8 cellular contexts compared by ENCODE assay signal in the genomic region with DNA sequence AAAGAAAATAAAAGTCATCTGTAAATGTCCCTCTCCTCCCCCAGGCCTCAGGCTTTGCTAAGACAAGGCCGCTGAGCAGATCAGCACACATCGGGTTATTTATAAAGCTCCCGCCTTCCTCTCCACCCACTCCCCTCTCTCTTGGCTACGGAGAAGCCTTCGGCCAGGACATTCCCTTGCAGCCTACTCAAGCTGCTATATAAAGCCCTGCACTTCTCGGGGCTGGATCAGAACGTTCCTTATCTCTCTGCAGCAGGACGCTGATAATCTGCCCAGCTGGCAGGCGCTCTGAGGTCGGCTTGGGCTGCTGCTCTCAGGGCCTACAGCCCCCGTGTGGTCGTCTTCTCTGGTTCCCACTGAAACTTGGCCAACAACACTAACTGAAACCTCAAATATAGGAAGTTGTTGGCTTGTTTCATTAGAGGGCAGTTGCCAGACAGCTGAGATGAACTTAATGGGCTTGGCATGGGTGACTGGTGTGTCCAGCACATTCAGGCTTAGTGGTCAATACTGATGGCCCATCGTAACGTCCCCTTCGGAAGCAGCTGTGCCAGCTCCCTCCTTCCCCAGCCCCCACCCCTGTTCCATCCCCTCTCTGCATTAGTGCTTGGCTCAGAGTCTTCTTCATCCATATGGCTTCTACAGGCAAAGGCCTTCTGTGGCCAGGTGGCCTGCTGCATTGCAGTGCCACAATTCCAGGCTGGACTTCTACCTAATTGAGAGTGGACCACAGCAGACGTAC.
DNase-seq lines count a peak whose midpoint lies in the region; ATAC-seq and TF ChIP-seq lines count a peak whose summit lies in the region.

No MANE protein-coding gene starts in this region.

- no peak for TF ChIP-seq CTCF in endothelial cell (IDR thresholded peaks at IDR 0.05; ENCODE audit: unreplicated experiment)

- H3K4me3 Mint-ChIP-seq in endothelial cell (ENCODE audit: unreplicated experiment) = no peak overlapping the region

- ATAC-seq in GM18517 (IDR thresholded peaks at IDR 0.05; ENCODE audit: unreplicated experiment) (peak; percentile 67), HG02840 (IDR thresholded peaks at IDR 0.05; ENCODE audit: low FRiP score, unreplicated experiment) (peak; percentile 70)

- peaks cover 11% of the 10 kb centered on the region for H3K4me1 Mint-ChIP-seq in endothelial cell (ENCODE audit: unreplicated experiment)

- H3K36me3 Mint-ChIP-seq in endothelial cell (ENCODE audit: low read depth, unreplicated experiment) = no peaks in the 10 kb centered on the region

- no peaks in the 10 kb centered on the region for H3K9me3 Mint-ChIP-seq in endothelial cell (ENCODE audit: unreplicated experiment)

- peaks cover 2% of the 10 kb centered on the region for H3K27me3 Mint-ChIP-seq in endothelial cell (ENCODE audit: unreplicated experiment)

- H3K27ac Mint-ChIP-seq in endothelial cell (ENCODE audit: unreplicated experiment) = no peak overlapping the region

- DNase-seq in NOMO-1 (lab: John Stamatoyannopoulos, UW; ENCODE audit: unreplicated experiment in 2 of 2) = peak; percentile 90 to 96
- peak; percentile 58 for DNase-seq in endothelial cell (ENCODE audit: low spot score)
- peak; percentile 98 for DNase-seq in myocyte (ENCODE audit: low read depth)
- no peak for DNase-seq in DMS153 treated with DMSO at 0.1 percent for 48 hours (lab: John Stamatoyannopoulos, UW; ENCODE audit: unreplicated experiment)
- DNase-seq in activated T-cell treated with anti-CD3 and anti-CD28 coated beads, Interleukin-2, amount 50 U/mL, for 48 hours = no peak
- no peak for DNase-seq in NCI-H1417 treated with DMSO at 0.1 percent for 48 hours (lab: John Stamatoyannopoulos, UW)

Comparison
In these comparisons a context has a peak if more than half of its experiments do, and no peak if none do; other contexts are left out.
1. DNase-seq: peak in NOMO-1 (2 of 2), endothelial cell (single experiment) and myocyte (single experiment); none in DMS153 treated with DMSO at 0.1 percent for 48 hours (single experiment), activated T-cell treated with anti-CD3 and anti-CD28 coated beads, Interleukin-2, amount 50 U/mL, for 48 hours (0 of 2) and NCI-H1417 treated with DMSO at 0.1 percent for 48 hours (single experiment).